ENCODE assay signal across 1 cellular context in the genomic region with DNA sequence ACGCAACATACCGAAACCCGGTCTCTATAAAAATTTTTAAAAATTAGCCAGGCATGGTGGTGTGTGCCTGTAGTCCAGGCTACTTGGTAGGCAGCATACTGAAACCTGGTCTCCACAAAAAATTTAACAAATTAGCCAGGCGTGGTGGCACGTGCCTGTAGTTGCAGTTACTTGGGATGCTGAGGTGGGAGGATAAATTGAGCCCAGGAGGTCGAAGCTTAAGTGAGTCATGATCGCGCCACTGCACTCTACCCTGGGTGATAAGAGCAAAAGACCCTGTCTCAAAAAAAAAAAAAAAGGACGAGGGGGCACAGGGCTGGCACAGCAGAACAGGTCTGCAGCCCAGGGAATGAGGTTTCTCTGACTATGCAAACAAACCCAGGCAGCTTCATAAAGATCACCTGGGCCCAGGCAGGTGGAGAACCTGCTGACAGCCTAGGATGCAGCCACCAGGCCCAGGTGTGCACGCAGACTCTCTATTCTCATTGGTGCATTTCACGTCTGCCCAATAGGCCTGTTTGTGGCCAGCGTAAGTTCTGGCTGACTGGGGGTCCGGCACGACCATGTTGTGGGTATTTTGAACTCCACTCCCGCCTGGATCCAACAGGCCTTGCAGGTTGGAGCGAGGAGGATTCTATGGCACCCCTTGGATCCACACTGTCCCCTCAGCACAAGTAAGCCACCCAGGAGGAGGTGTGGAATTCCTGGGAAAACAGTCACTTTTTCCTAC.
TF ChIP-seq lines count a peak whose summit lies in the region.

No MANE protein-coding gene starts in this region.

TF ChIP-seq in HepG2, 621 proteins besides CTCF, POLR2A, EP300 and RAD21 (continued from another document):
- TF ChIP-seq, protein P1, sequence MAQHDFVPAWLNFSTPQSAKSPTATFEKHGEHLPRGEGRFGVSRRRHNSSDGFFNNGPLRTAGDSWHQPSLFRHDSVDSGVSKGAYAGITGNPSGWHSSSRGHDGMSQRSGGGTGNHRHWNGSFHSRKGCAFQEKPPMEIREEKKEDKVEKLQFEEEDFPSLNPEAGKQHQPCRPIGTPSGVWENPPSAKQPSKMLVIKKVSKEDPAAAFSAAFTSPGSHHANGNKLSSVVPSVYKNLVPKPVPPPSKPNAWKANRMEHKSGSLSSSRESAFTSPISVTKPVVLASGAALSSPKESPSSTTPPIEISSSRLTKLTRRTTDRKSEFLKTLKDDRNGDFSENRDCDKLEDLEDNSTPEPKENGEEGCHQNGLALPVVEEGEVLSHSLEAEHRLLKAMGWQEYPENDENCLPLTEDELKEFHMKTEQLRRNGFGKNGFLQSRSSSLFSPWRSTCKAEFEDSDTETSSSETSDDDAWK (CRISPR knock-in tag; IDR thresholded peaks at IDR 0.05): no peak
- no peak for TF ChIP-seq DNMT3B (CRISPR knock-in tag; conservative IDR thresholded peaks at IDR 0.05)
